In the genomic region with DNA sequence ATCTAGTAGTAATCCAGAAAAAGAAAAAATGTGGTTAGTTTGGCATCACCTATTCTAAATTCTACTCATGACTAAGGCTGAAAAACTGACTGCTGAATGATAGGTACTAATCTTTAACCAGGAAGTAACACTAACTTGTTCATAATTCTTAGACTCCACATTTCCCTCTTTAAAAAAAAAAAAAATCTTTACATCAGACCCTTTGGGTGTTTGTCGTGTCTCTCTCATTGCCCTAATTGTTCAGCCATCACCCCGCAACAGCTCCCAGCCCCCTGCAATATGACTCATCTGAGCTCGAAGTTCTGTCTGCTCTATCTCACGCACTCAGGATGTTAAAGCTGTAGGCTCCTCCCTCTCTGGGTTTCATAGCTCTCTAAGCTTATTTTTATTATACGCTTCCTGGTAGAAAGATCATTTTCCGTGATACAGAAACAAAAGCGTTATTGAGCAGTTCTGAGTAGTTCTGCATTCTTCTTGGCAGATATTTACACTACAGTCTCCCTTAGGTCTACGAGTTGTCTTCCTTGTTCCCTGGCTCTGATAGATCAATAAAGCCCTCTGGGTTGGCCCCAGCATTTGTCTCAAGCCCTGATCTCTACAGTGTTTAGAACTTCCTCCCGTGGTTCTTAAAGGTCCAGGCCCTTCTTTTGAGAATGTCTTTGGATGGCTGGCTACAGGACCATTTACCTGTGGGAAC, we compare ENCODE assay signal across 8 cellular contexts.
A peak's percentile ranks its signal among the peaks of the same experiment; 100 is the strongest.
DNase-seq lines count a peak whose midpoint lies in the region; ATAC-seq lines count a peak whose summit lies in the region.

No MANE protein-coding gene starts in this region.

- peaks cover 21% of the 10 kb centered on the region for H3K4me1 ChIP-seq in SJSA1 (replicated peaks)

- no peaks in the 10 kb centered on the region for H3K9me3 ChIP-seq in SJSA1 (replicated peaks)

- no peaks in the 10 kb centered on the region for H3K36me3 ChIP-seq in SJSA1

- DNase-seq in SJSA1 (ENCODE audit: low read depth in 1 of 2, low spot score in 2 of 2) (peak; percentile 55 to 59), left colon (peak; percentile 51 to 79), NCI-H2196 treated with DMSO at 0.1 percent for 48 hours (lab: John Stamatoyannopoulos, UW; ENCODE audit: unreplicated experiment) (no peak), NCI-H524 treated with DMSO at 0.1 percent for 48 hours (lab: John Stamatoyannopoulos, UW) (no peak)
- peak; percentile 81 for DNase-seq in activated naive CD4-positive, alpha-beta T cell treated with anti-CD3 and anti-CD28 coated beads, Interleukin-2, amount 50 U/mL, for 16 hours
- DNase-seq in stimulated activated CD8-positive, alpha-beta memory T cell treated with anti-CD3 and anti-CD28 coated beads, Interleukin-4, amount 100 ng/mL, for 24 hours (ENCODE audit: low read depth), result peak; percentile 50

- peak; percentile 94 for ATAC-seq in GM18867 (IDR thresholded peaks at IDR 0.05; ENCODE audit: unreplicated experiment)
- ATAC-seq in HG03045 (IDR thresholded peaks at IDR 0.05; ENCODE audit: unreplicated experiment), result peak; percentile 95
- peak; percentile 89 for ATAC-seq in left colon

- no peaks in the 10 kb centered on the region for H3K27me3 ChIP-seq in SJSA1 (replicated peaks)

- intact Hi-C loops in left colon (cut with DNase I, micrococcal nuclease), result no loop called here

- H3K4me3 ChIP-seq in SJSA1, result no peak overlapping the region

- H3K27ac ChIP-seq in SJSA1, result peak overlapping the region; percentile 51; the same call in 1 of the 2 replicates

Comparison
In these comparisons a context has a peak if more than half of its experiments do, and no peak if none do; other contexts are left out.
1. DNase-seq: peak in SJSA1 (2 of 2), activated naive CD4-positive, alpha-beta T cell treated with anti-CD3 and anti-CD28 coated beads, Interleukin-2, amount 50 U/mL, for 16 hours (single experiment), left colon (2 of 2) and stimulated activated CD8-positive, alpha-beta memory T cell treated with anti-CD3 and anti-CD28 coated beads, Interleukin-4, amount 100 ng/mL, for 24 hours (single experiment); none in NCI-H2196 treated with DMSO at 0.1 percent for 48 hours (single experiment) and NCI-H524 treated with DMSO at 0.1 percent for 48 hours (single experiment).
2. Peak in every context shown above with its lines, with median percentiles within 50 percentile points of each other: ATAC-seq.